8 cellular contexts compared by ENCODE assay signal in the genomic region with DNA sequence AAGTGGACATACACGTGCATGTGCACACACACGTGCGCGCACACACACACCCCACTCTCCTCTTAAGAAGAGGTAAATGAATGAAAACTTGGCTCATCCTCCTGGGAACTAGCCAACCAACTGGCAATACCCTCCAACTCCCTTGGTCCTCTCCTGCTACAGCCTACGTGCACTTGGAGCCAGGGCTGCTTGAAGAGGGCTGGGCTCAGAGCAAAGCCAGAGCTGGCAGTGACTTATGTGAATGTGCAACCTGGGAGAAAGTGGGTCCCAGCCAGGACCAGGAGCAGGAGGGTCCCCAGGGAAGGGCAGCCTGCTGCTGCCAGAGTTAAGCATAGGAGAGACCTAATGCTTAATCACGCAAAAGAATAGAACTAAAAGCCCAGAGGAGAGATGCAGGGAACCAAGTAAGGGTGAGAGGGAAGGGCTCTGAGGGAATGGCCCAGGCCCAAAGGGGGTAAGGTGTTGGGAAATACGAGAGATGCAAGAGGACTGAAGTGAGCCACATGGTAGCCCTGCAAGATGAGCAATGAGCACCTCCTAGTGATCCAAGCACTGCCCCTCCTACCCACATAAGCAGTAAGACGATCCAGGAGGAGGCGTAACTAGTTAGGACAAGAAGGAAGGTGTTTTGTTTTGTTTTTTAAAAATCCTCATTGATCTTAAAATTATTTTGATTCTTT. TPM values are rescaled to one million over a fixed set of nuclear protein-coding genes. Genes with fewer than 3 reads are reported as not detected.
A peak's percentile ranks its signal among the peaks of the same experiment; 100 is the strongest.
DNase-seq lines count a peak whose midpoint lies in the region; ATAC-seq and TF ChIP-seq lines count a peak whose summit lies in the region.

No MANE protein-coding gene starts in this region.

- H3K9me3 ChIP-seq in WERI-Rb-1 (ENCODE audit: severe bottlenecking) (no peaks in the 10 kb centered on the region), right atrium auricular region (no peaks in the 10 kb centered on the region), upper lobe of right lung (no peaks in the 10 kb centered on the region)

- H3K4me3 ChIP-seq in WERI-Rb-1 (ENCODE audit: low read depth, low read length) (no peak overlapping the region), right atrium auricular region (no peak overlapping the region), upper lobe of right lung (no peak overlapping the region)

- no peak overlapping the region for H3K27ac ChIP-seq in WERI-Rb-1
- H3K27ac ChIP-seq in right atrium auricular region: peak overlapping the region; percentile 43 to 45
- no peak overlapping the region for H3K27ac ChIP-seq in upper lobe of right lung

- peaks cover 12% of the 10 kb centered on the region for H3K4me1 Mint-ChIP-seq in activated CD8-positive, alpha-beta T cell treated with anti-CD3 and anti-CD28 coated beads, Interleukin-2, amount 10 ng/mL, durations not matched to agents 7 days and 5 days (ENCODE audit: low read depth)
- peaks cover 11% of the 10 kb centered on the region for H3K4me1 Mint-ChIP-seq in activated CD8-positive, alpha-beta T cell treated with anti-CD3 and anti-CD28 coated beads for 36 hours (ENCODE audit: low read depth)
- peaks cover 12 to 30% of the 10 kb centered on the region in 2 donors for H3K4me1 Mint-ChIP-seq in natural killer cell

- H3K27me3 Mint-ChIP-seq in activated CD8-positive, alpha-beta T cell treated with anti-CD3 and anti-CD28 coated beads, Interleukin-2, amount 10 ng/mL, durations not matched to agents 7 days and 5 days (ENCODE audit: low read depth): no peaks in the 10 kb centered on the region
- no peaks in the 10 kb centered on the region for H3K27me3 Mint-ChIP-seq in activated CD8-positive, alpha-beta T cell treated with anti-CD3 and anti-CD28 coated beads for 36 hours
- no peaks in the 10 kb centered on the region for H3K27me3 Mint-ChIP-seq in natural killer cell (ENCODE audit: low read depth in 2 of 2)

- peaks cover 0 to 34% of the 10 kb centered on the region in 2 donors for H3K4me1 ChIP-seq in right atrium auricular region
- peaks cover 33% of the 10 kb centered on the region for H3K4me1 ChIP-seq in upper lobe of right lung

- no peak overlapping the region for H3K4me3 Mint-ChIP-seq in activated CD8-positive, alpha-beta T cell treated with anti-CD3 and anti-CD28 coated beads, Interleukin-2, amount 10 ng/mL, durations not matched to agents 7 days and 5 days
- no peak overlapping the region for H3K4me3 Mint-ChIP-seq in activated CD8-positive, alpha-beta T cell treated with anti-CD3 and anti-CD28 coated beads for 36 hours
- H3K4me3 Mint-ChIP-seq in natural killer cell: no peak overlapping the region

- no peaks in the 10 kb centered on the region for H3K9me3 Mint-ChIP-seq in activated CD8-positive, alpha-beta T cell treated with anti-CD3 and anti-CD28 coated beads, Interleukin-2, amount 10 ng/mL, durations not matched to agents 7 days and 5 days (ENCODE audit: insufficient read depth)
- no peaks in the 10 kb centered on the region for H3K9me3 Mint-ChIP-seq in activated CD8-positive, alpha-beta T cell treated with anti-CD3 and anti-CD28 coated beads for 36 hours
- no peaks in the 10 kb centered on the region for H3K9me3 Mint-ChIP-seq in natural killer cell

- intact Hi-C loops in activated CD8-positive, alpha-beta T cell treated with anti-CD3 and anti-CD28 coated beads for 36 hours (cut with micrococcal nuclease): no loop called here
- intact Hi-C loops in upper lobe of right lung (cut with DNase I) (no loop called here), natural killer cell (cut with micrococcal nuclease) (no loop called here)

- ATAC-seq in activated CD8-positive, alpha-beta T cell treated with anti-CD3 and anti-CD28 coated beads, Interleukin-2, amount 10 ng/mL, durations not matched to agents 7 days and 5 days: peak; percentile 33
- ATAC-seq in activated CD8-positive, alpha-beta T cell treated with anti-CD3 and anti-CD28 coated beads for 36 hours: no peak
- peak; percentile 45 for ATAC-seq in upper lobe of right lung
- ATAC-seq in GM18858 (IDR thresholded peaks at IDR 0.05; ENCODE audit: unreplicated experiment): no peak
- ATAC-seq in HG02763 (IDR thresholded peaks at IDR 0.05; ENCODE audit: unreplicated experiment): no peak
- ATAC-seq in natural killer cell: no peak

- H3K27me3 ChIP-seq in WERI-Rb-1 (ENCODE audit: insufficient read depth, low read depth, severe bottlenecking) (no peaks in the 10 kb centered on the region), right atrium auricular region (no peaks in the 10 kb centered on the region), upper lobe of right lung (no peaks in the 10 kb centered on the region)

- CTCF ChIA-PET in activated CD8-positive, alpha-beta T cell treated with anti-CD3 and anti-CD28 coated beads, Interleukin-2, amount 10 ng/mL, durations not matched to agents 7 days and 5 days (lab: Charles Lee): interaction anchor here (1.1 kb wide), 1 partner anchor 322 kb away, joined by 3 read pairs; a partner anchor contains a TSS
- CTCF ChIA-PET in activated CD8-positive, alpha-beta T cell treated with anti-CD3 and anti-CD28 coated beads for 36 hours (lab: Charles Lee): no interaction called here

- DNase-seq in activated CD8-positive, alpha-beta T cell treated with anti-CD3 and anti-CD28 coated beads, Interleukin-2, amount 10 ng/mL, durations not matched to agents 7 days and 5 days: no peak
- no peak for DNase-seq in activated CD8-positive, alpha-beta T cell treated with anti-CD3 and anti-CD28 coated beads for 36 hours
- no peak for DNase-seq in WERI-Rb-1
- no peak for DNase-seq in right atrium auricular region (ENCODE audit: low spot score)
- DNase-seq in upper lobe of right lung: no peak
- no peak for DNase-seq in natural killer cell

- H3K27ac Mint-ChIP-seq in activated CD8-positive, alpha-beta T cell treated with anti-CD3 and anti-CD28 coated beads, Interleukin-2, amount 10 ng/mL, durations not matched to agents 7 days and 5 days: no peak overlapping the region
- H3K27ac Mint-ChIP-seq in activated CD8-positive, alpha-beta T cell treated with anti-CD3 and anti-CD28 coated beads for 36 hours: no peak overlapping the region
- H3K27ac Mint-ChIP-seq in natural killer cell: no peak overlapping the region

- peaks cover 33% of the 10 kb centered on the region for H3K36me3 Mint-ChIP-seq in activated CD8-positive, alpha-beta T cell treated with anti-CD3 and anti-CD28 coated beads, Interleukin-2, amount 10 ng/mL, durations not matched to agents 7 days and 5 days (ENCODE audit: low read depth)
- H3K36me3 Mint-ChIP-seq in activated CD8-positive, alpha-beta T cell treated with anti-CD3 and anti-CD28 coated beads for 36 hours (ENCODE audit: low read depth): peaks cover 20% of the 10 kb centered on the region
- no peaks in the 10 kb centered on the region for H3K36me3 Mint-ChIP-seq in natural killer cell

- POLR2A ChIA-PET in activated CD8-positive, alpha-beta T cell treated with anti-CD3 and anti-CD28 coated beads, Interleukin-2, amount 10 ng/mL, durations not matched to agents 7 days and 5 days (lab: Charles Lee): no interaction called here
- POLR2A ChIA-PET in activated CD8-positive, alpha-beta T cell treated with anti-CD3 and anti-CD28 coated beads for 36 hours (lab: Charles Lee): no interaction called here

- H3K36me3 ChIP-seq in WERI-Rb-1: peaks cover 4% of the 10 kb centered on the region; the same call in 1 of the 2 replicates
- peaks cover 16% of the 10 kb centered on the region for H3K36me3 ChIP-seq in right atrium auricular region
- H3K36me3 ChIP-seq in upper lobe of right lung: peaks cover 38% of the 10 kb centered on the region

- no peak for TF ChIP-seq CTCF in activated CD8-positive, alpha-beta T cell treated with anti-CD3 and anti-CD28 coated beads for 36 hours (IDR thresholded peaks at IDR 0.05)
- peak; percentile 17; the same call in 1 of the 2 replicates for TF ChIP-seq CTCF in WERI-Rb-1 (IDR thresholded peaks at IDR 0.05; ENCODE audit: low read depth, low read length)
- TF ChIP-seq CTCF in right atrium auricular region (IDR thresholded peaks at IDR 0.05): peak in 1 of 2 donors; percentile 28
- no peak for TF ChIP-seq CTCF in upper lobe of right lung (IDR thresholded peaks at IDR 0.05)
- no peak for TF ChIP-seq CTCF in natural killer cell (IDR thresholded peaks at IDR 0.05)

RNA-seq across cellular contexts. Expression of gene TRAF3IP2, which starts 24.7 kb away (rescaled TPM):
- 10 to 100 TPM; 22.7 to 24.4 TPM for total RNA-seq in activated CD8-positive, alpha-beta T cell treated with anti-CD3 and anti-CD28 coated beads, Interleukin-2, amount 10 ng/mL, durations not matched to agents 7 days and 5 days
- total RNA-seq in activated CD8-positive, alpha-beta T cell treated with anti-CD3 and anti-CD28 coated beads for 36 hours: 10 to 100 TPM; 23.2 to 26.3 TPM
- total RNA-seq in right atrium auricular region (10 to 100 TPM; 12.1 to 25.2 TPM), upper lobe of right lung (32.1 TPM), natural killer cell (10 to 100 TPM in 1 of 3 donors, 1 to 10 TPM in 2; 9.8 to 14.7 (median 9.9) TPM)

Comparison
In these comparisons a context has a peak if more than half of its experiments do, and no peak if none do; other contexts are left out.
1. ATAC-seq: peak in activated CD8-positive, alpha-beta T cell treated with anti-CD3 and anti-CD28 coated beads, Interleukin-2, amount 10 ng/mL, durations not matched to agents 7 days and 5 days (single experiment) and upper lobe of right lung (single experiment); none in activated CD8-positive, alpha-beta T cell treated with anti-CD3 and anti-CD28 coated beads for 36 hours (single experiment), GM18858 (single experiment), HG02763 (single experiment) and natural killer cell (0 of 3).
2. H3K27ac ChIP-seq: peak in right atrium auricular region (2 of 2); none in WERI-Rb-1 (single experiment) and upper lobe of right lung (single experiment).